Comparison of ENCODE assay signal across 15 cellular contexts in the genomic region with DNA sequence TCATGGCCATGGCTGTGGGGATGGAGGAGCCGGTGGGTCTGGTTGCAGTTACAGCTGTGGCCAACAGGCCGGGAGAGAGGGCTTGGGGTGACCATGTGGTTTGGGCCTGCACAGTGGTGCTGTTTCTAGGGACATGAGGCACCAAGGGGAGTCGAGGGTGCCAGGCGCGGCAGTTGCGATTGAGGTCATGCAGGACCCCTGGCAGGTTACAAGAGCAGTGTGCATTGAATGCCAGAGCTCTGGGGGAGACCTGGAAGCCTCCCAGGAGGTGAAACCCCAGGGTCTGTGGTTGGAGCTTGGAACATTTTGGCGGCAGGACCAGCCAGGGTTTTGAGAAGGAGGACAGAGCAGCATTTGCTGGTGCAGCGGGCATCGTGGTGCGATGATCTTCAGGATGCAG.
"Had no signal": no experiment of that assay in that cellular context is flagged by ENCODE, and none has a peak within 500 bp of the region (broad histone marks: within the 10 kb centered on the region; RNA-seq: fewer than 3 reads in every experiment).

No MANE protein-coding gene starts in this region.

- H3K9me3 Mint-ChIP-seq: activated CD4-positive, alpha-beta T cell treated with anti-CD3 and anti-CD28 coated beads, Interleukin-2, amount 10 ng/mL, durations not matched to agents 7 days and 5 days; activated T-helper 1 cell treated with anti-CD3 and anti-CD28 coated beads, Interleukin-12 subunit alpha, Interleukin-12 subunit beta, Interleukin-2, Interleukin-4 antibody, amounts not matched to agents 30 ng/mL and 10 ng/mL and 1 ng/mL, durations not matched to agents 14 hours and 24 hours and 36 hours; natural killer cell; stimulated activated naive CD8-positive, alpha-beta T cell treated with anti-CD3 and anti-CD28 coated beads, Interleukin-15, Interleukin-2, amounts not matched to agents 100 ng/mL and 50 ng/mL, for 24 hours had no signal

- H3K4me3 ChIP-seq: cardiac muscle cell, esophagus squamous epithelium, upper lobe of left lung had no signal

- DNase-seq: activated CD4-positive, alpha-beta T cell treated with anti-CD3 and anti-CD28 coated beads, Interleukin-2, amount 10 ng/mL, durations not matched to agents 7 days and 5 days; aorta; esophagus squamous epithelium; left ventricle myocardium superior; mesenchymal stem cell; natural killer cell; occipital lobe; right cardiac atrium; T-helper 2 cell had no signal

- ATAC-seq: left ventricle myocardium superior, natural killer cell, right cardiac atrium had no signal

- H3K36me3 ChIP-seq: cardiac muscle cell had no signal

- H3K27ac ChIP-seq: cardiac muscle cell, esophagus squamous epithelium, upper lobe of left lung had no signal

- H3K27me3 Mint-ChIP-seq: activated CD4-positive, alpha-beta T cell treated with anti-CD3 and anti-CD28 coated beads, Interleukin-2, amount 10 ng/mL, durations not matched to agents 7 days and 5 days; stimulated activated naive CD8-positive, alpha-beta T cell treated with anti-CD3 and anti-CD28 coated beads, Interleukin-15, Interleukin-2, amounts not matched to agents 100 ng/mL and 50 ng/mL, for 24 hours had no signal

- H3K9me3 ChIP-seq: esophagus squamous epithelium, upper lobe of left lung had no signal

- H3K36me3 Mint-ChIP-seq: natural killer cell had no signal

- H3K27me3 ChIP-seq: cardiac muscle cell, esophagus squamous epithelium, upper lobe of left lung had no signal

- H3K4me3 Mint-ChIP-seq: activated CD4-positive, alpha-beta T cell treated with anti-CD3 and anti-CD28 coated beads, Interleukin-2, amount 10 ng/mL, durations not matched to agents 7 days and 5 days; activated T-helper 1 cell treated with anti-CD3 and anti-CD28 coated beads, Interleukin-12 subunit alpha, Interleukin-12 subunit beta, Interleukin-2, Interleukin-4 antibody, amounts not matched to agents 30 ng/mL and 10 ng/mL and 1 ng/mL, durations not matched to agents 14 hours and 24 hours and 36 hours; natural killer cell; stimulated activated naive CD8-positive, alpha-beta T cell treated with anti-CD3 and anti-CD28 coated beads, Interleukin-15, Interleukin-2, amounts not matched to agents 100 ng/mL and 50 ng/mL, for 24 hours had no signal

- H3K27ac Mint-ChIP-seq: activated CD4-positive, alpha-beta T cell treated with anti-CD3 and anti-CD28 coated beads, Interleukin-2, amount 10 ng/mL, durations not matched to agents 7 days and 5 days; activated T-helper 1 cell treated with anti-CD3 and anti-CD28 coated beads, Interleukin-12 subunit alpha, Interleukin-12 subunit beta, Interleukin-2, Interleukin-4 antibody, amounts not matched to agents 30 ng/mL and 10 ng/mL and 1 ng/mL, durations not matched to agents 14 hours and 24 hours and 36 hours; natural killer cell; stimulated activated naive CD8-positive, alpha-beta T cell treated with anti-CD3 and anti-CD28 coated beads, Interleukin-15, Interleukin-2, amounts not matched to agents 100 ng/mL and 50 ng/mL, for 24 hours had no signal

- FAIRE-seq: colon, TTC549 had no signal
